In genomic region chr22:24156915-24157782, GRCh38 we compare ENCODE assay signal across 8 cellular contexts. TPM values are rescaled to one million over a fixed set of nuclear protein-coding genes. Genes with fewer than 3 reads are reported as not detected.
DNase-seq lines count a peak whose midpoint lies in the region; ATAC-seq and TF ChIP-seq lines count a peak whose summit lies in the region.

No MANE protein-coding gene starts in this region.

- no peaks in the 10 kb centered on the region for H3K9me3 ChIP-seq in HUES6 (ENCODE audit: control insufficient read depth, insufficient read depth, low read depth, low read length)

- 0 out of 2 replicates have a peak, but pooled peaks cover 5% of the 10 kb centered on the region for H3K36me3 ChIP-seq in HUES6 (ENCODE audit: control insufficient read depth, insufficient read depth, low read length)

- H3K4me3 Mint-ChIP-seq in naive thymus-derived CD8-positive, alpha-beta T cell: peak overlapping the region; percentile 91 to 97 (median 94)
- peak overlapping the region; percentile 85 to 93 for H3K4me3 Mint-ChIP-seq in stimulated activated naive B cell treated with anti-CD40 and anti-IgM and Interleukin-4, amounts not matched to agents 10 μg/mL and 1 μg/mL and 100 μg/mL, for 72 hours

- peaks cover 47 to 95% (median 82%) of the 10 kb centered on the region in 4 donors for H3K4me1 Mint-ChIP-seq in naive thymus-derived CD8-positive, alpha-beta T cell
- peaks cover 56 to 86% of the 10 kb centered on the region in 2 donors for H3K4me1 Mint-ChIP-seq in stimulated activated naive B cell treated with anti-CD40 and anti-IgM and Interleukin-4, amounts not matched to agents 10 μg/mL and 1 μg/mL and 100 μg/mL, for 72 hours

- DNase-seq in DMS114 treated with DMSO at 0.1 percent for 48 hours (lab: John Stamatoyannopoulos, UW; ENCODE audit: unreplicated experiment): peak; percentile 49
- peak; percentile 88 for DNase-seq in activated T-cell treated with anti-CD3 and anti-CD28 coated beads, Interleukin-2, amount 50 U/mL, for 48 hours
- peak; percentile 56 for DNase-seq in fibroblast of gingiva (ENCODE audit: low read depth)
- DNase-seq in naive thymus-derived CD8-positive, alpha-beta T cell: peak; percentile 72 to 94 (median 86)
- DNase-seq in stimulated activated naive B cell treated with anti-CD40 and anti-IgM and Interleukin-4, amounts not matched to agents 10 μg/mL and 1 μg/mL and 100 μg/mL, for 72 hours: peak; percentile 87

- H3K27me3 Mint-ChIP-seq in naive thymus-derived CD8-positive, alpha-beta T cell: no peaks in the 10 kb centered on the region
- no peaks in the 10 kb centered on the region for H3K27me3 Mint-ChIP-seq in stimulated activated naive B cell treated with anti-CD40 and anti-IgM and Interleukin-4, amounts not matched to agents 10 μg/mL and 1 μg/mL and 100 μg/mL, for 72 hours

- peak; percentile 69 for ATAC-seq in GM21423 (IDR thresholded peaks at IDR 0.05; ENCODE audit: unreplicated experiment)
- ATAC-seq in naive thymus-derived CD8-positive, alpha-beta T cell: peak; percentile 63 to 72
- ATAC-seq in stimulated activated naive B cell treated with anti-CD40 and anti-IgM and Interleukin-4, amounts not matched to agents 10 μg/mL and 1 μg/mL and 100 μg/mL, for 72 hours (replicated peaks): peak; percentile 85 to 86

- no peaks in the 10 kb centered on the region for H3K9me3 Mint-ChIP-seq in naive thymus-derived CD8-positive, alpha-beta T cell
- H3K9me3 Mint-ChIP-seq in stimulated activated naive B cell treated with anti-CD40 and anti-IgM and Interleukin-4, amounts not matched to agents 10 μg/mL and 1 μg/mL and 100 μg/mL, for 72 hours: no peaks in the 10 kb centered on the region

- H3K4me1 ChIP-seq in HUES6 (ENCODE audit: control insufficient read depth, insufficient read depth, low read length): peaks cover 24% of the 10 kb centered on the region

- H3K27ac ChIP-seq in HUES6 (ENCODE audit: low read depth, low read length): no peak overlapping the region

- H3K4me3 ChIP-seq in HUES6 (ENCODE audit: low read depth, low read length): peak overlapping the region; percentile 74

- H3K9ac ChIP-seq in HUES6 (ENCODE audit: low read length): no peak overlapping the region

- POLR2A ChIA-PET in naive thymus-derived CD8-positive, alpha-beta T cell (lab: Charles Lee): interaction anchor here (0.5 to 13.8 kb wide), 19 partner anchors 11 to 1022 kb away, joined by 3 to 540 read pairs (median 5); partner anchors contain the start of genes ADORA2A, CABIN1, MIF and SUSD2

- peaks cover 0 to 17% (median 0%) of the 10 kb centered on the region in 3 donors for H3K36me3 Mint-ChIP-seq in naive thymus-derived CD8-positive, alpha-beta T cell
- peaks cover 12 to 27% of the 10 kb centered on the region in 2 donors for H3K36me3 Mint-ChIP-seq in stimulated activated naive B cell treated with anti-CD40 and anti-IgM and Interleukin-4, amounts not matched to agents 10 μg/mL and 1 μg/mL and 100 μg/mL, for 72 hours

- peaks cover 8% of the 10 kb centered on the region for H3K27me3 ChIP-seq in HUES6 (ENCODE audit: control insufficient read depth, insufficient read depth, low read length)

- H3K27ac Mint-ChIP-seq in naive thymus-derived CD8-positive, alpha-beta T cell: peak overlapping the region; percentile 87 to 98 (median 94)
- peak overlapping the region; percentile 93 for H3K27ac Mint-ChIP-seq in stimulated activated naive B cell treated with anti-CD40 and anti-IgM and Interleukin-4, amounts not matched to agents 10 μg/mL and 1 μg/mL and 100 μg/mL, for 72 hours

TF ChIP-seq in PFSK-1, 5 proteins besides CTCF, POLR2A, EP300 and RAD21:
- TF ChIP-seq POLR2AphosphoS5 (IDR thresholded peaks at IDR 0.05; ENCODE audit: low read depth, low read length) (no peak), FOXP2 (optimal IDR thresholded peaks at IDR 0.05; ENCODE audit: borderline replicate concordance, extremely low read depth, extremely low read length, insufficient read depth) (peak; percentile 93), TAF1 (IDR thresholded peaks at IDR 0.05; ENCODE audit: borderline replicate concordance, insufficient read depth, low read length) (no peak), REST (IDR thresholded peaks at IDR 0.05; ENCODE audit: insufficient read depth in 1 of 2, low read depth in 2 of 2, low read length in 2 of 2) (no peak), SIN3A (IDR thresholded peaks at IDR 0.05; ENCODE audit: borderline replicate concordance, insufficient read depth, low read length) (0 out of 2 replicates have a peak, but pooled peaks have one; percentile 27)

RNA-seq across cellular contexts. Expression of gene SUSD2, which starts 24.1 kb away (rescaled TPM):
- polyA plus RNA-seq in PFSK-1 (2012; ENCODE audit: insufficient read length, low read depth): 7.2 TPM
- 1 to 10 TPM; 1.7 to 1.9 TPM for total RNA-seq in naive thymus-derived CD8-positive, alpha-beta T cell
- polyA plus RNA-seq in naive thymus-derived CD8-positive, alpha-beta T cell: under 1 TPM in 2 of 3 donors, not detected in 1; 0.07 TPM
